6 cellular contexts compared by ENCODE assay signal in genomic region chr12:6915023-6915788, GRCh38. TPM values are rescaled to one million over a fixed set of nuclear protein-coding genes. Genes with fewer than 3 reads are reported as not detected.
A peak's percentile ranks its signal among the peaks of the same experiment; 100 is the strongest.
DNase-seq lines count a peak whose midpoint lies in the region; ATAC-seq and TF ChIP-seq lines count a peak whose summit lies in the region.

No MANE protein-coding gene starts in this region.

- H3K27ac ChIP-seq in AG04450 (ENCODE audit: low read depth, low read length) (peak overlapping the region; percentile 11), HUES64 (ENCODE audit: low read depth, low read length) (no peak overlapping the region), coronary artery (peak overlapping the region; percentile 90 to 96), rectal smooth muscle tissue (ENCODE audit: low read depth, low read length) (peak overlapping the region; percentile 85)

- no peaks in the 10 kb centered on the region for H3K27me3 ChIP-seq in AG04450 (ENCODE audit: control insufficient read depth, insufficient read depth, low read length)
- H3K27me3 ChIP-seq in HUES64 (ENCODE audit: insufficient read depth, low read length) = no peaks in the 10 kb centered on the region
- no peaks in the 10 kb centered on the region for H3K27me3 ChIP-seq in rectal smooth muscle tissue (ENCODE audit: control insufficient read depth, insufficient read depth, low read length)

- H3K4me3 ChIP-seq in AG04450 (ENCODE audit: low read depth, low read length) = peak overlapping the region; percentile 72
- peak overlapping the region; percentile 92 for H3K4me3 ChIP-seq in HUES64 (ENCODE audit: low read length)
- H3K4me3 ChIP-seq in coronary artery = peak overlapping the region; percentile 79
- peak overlapping the region; percentile 84 for H3K4me3 ChIP-seq in rectal smooth muscle tissue (ENCODE audit: low read length)

- H3K9me3 ChIP-seq in AG04450 (ENCODE audit: control insufficient read depth, insufficient read depth, low read length) (no peaks in the 10 kb centered on the region; the same call in 1 of the 2 replicates), HUES64 (ENCODE audit: insufficient read depth, low read depth, low read length) (no peaks in the 10 kb centered on the region)

- 3% methylated on average over 24 of the region's 26 CpGs for WGBS in HUES64

- POLR2A ChIA-PET in AG04450 (lab: Yijun Ruan, JAX) = interaction anchor here (1.2 kb wide), 1 partner anchor 11 kb away, joined by 4 read pairs; no protein-coding TSS in a partner anchor

- H3K9ac ChIP-seq in HUES64 (ENCODE audit: low read depth, low read length) (peak overlapping the region; percentile 77), rectal smooth muscle tissue (ENCODE audit: low read length) (peak overlapping the region; percentile 53)

- peaks cover 35% of the 10 kb centered on the region for H3K36me3 ChIP-seq in HUES64 (ENCODE audit: insufficient read depth, low read length)
- H3K36me3 ChIP-seq in rectal smooth muscle tissue (ENCODE audit: control insufficient read depth, insufficient read depth, low read length) = peaks cover 2% of the 10 kb centered on the region

- CTCF ChIA-PET in AG04450 (lab: Charles Lee) = no interaction called here

- no peak for ATAC-seq in GM18868 (IDR thresholded peaks at IDR 0.05; ENCODE audit: unreplicated experiment)

- H3K4me1 ChIP-seq in HUES64 (ENCODE audit: insufficient read depth, low read length) = peaks cover 14% of the 10 kb centered on the region; the same call in 1 of the 2 replicates
- H3K4me1 ChIP-seq in rectal smooth muscle tissue (ENCODE audit: control insufficient read depth, insufficient read depth, low read length) = peaks cover 8% of the 10 kb centered on the region

- TF ChIP-seq CTCF in AG04450 (IDR thresholded peaks at IDR 0.05; ENCODE audit: low read depth, low read length) = no peak
- TF ChIP-seq CTCF in coronary artery (IDR thresholded peaks at IDR 0.05) = no peak

- DNase-seq in AG04450 (ENCODE audit: low read depth, low spot score) = no peak
- no peak for DNase-seq in coronary artery (ENCODE audit: low spot score)
- no peak for DNase-seq in 8988T

RNA-seq across cellular contexts. Expression of gene ENO2, which starts 0.8 kb away (rescaled TPM):
- 25.4 and 27.5 TPM in 2 replicates for polyA plus RNA-seq in AG04450 (2011; rRNA removed)
- 18.9 and 19.3 TPM in 2 replicates for polyA minus RNA-seq in AG04450 (2011; rRNA and poly(A)+ RNA removed)
- 43.3 TPM for polyA plus RNA-seq in HUES64 (2013, experiment 1 of 2)
- polyA plus RNA-seq in HUES64 (2013, experiment 2 of 2) = 68.8 TPM

RNA-seq across cellular contexts. Expression of gene LRRC23, which starts 10.6 kb away (rescaled TPM):
- polyA plus RNA-seq in AG04450 (2011; rRNA removed) = 10.4 and 10.6 TPM in 2 replicates
- 4.7 and 8.0 TPM in 2 replicates for polyA minus RNA-seq in AG04450 (2011; rRNA and poly(A)+ RNA removed)
- polyA plus RNA-seq in HUES64 (2013, experiment 1 of 2) = 1.8 TPM
- 4.2 TPM for polyA plus RNA-seq in HUES64 (2013, experiment 2 of 2)

RNA-seq across cellular contexts. Expression of gene ATN1, which starts 12.6 kb away (rescaled TPM):
- polyA plus RNA-seq in AG04450 (2011; rRNA removed) = 11.2 and 21.4 TPM in 2 replicates
- polyA minus RNA-seq in AG04450 (2011; rRNA and poly(A)+ RNA removed) = 16.8 and 19.8 TPM in 2 replicates
- polyA plus RNA-seq in HUES64 (2013, experiment 1 of 2) = 63.0 TPM
- 65.5 TPM for polyA plus RNA-seq in HUES64 (2013, experiment 2 of 2)

RNA-seq across cellular contexts. Expression of gene RNU7-1, which starts 28.4 kb away (rescaled TPM):
- polyA plus RNA-seq in AG04450 (2011; rRNA removed) = not detected in 2 replicates
- polyA minus RNA-seq in AG04450 (2011; rRNA and poly(A)+ RNA removed) = not detected in 2 replicates
- not detected for polyA plus RNA-seq in HUES64 (2013, experiment 1 of 2)
- polyA plus RNA-seq in HUES64 (2013, experiment 2 of 2) = not detected

RNA-seq across cellular contexts. Expression of gene C12orf57, which starts 28.6 kb away (rescaled TPM):
- polyA plus RNA-seq in AG04450 (2011; rRNA removed) = 359 and 425 TPM in 2 replicates
- 60.0 and 73.9 TPM in 2 replicates for polyA minus RNA-seq in AG04450 (2011; rRNA and poly(A)+ RNA removed)
- polyA plus RNA-seq in HUES64 (2013, experiment 1 of 2) = 174 TPM
- 162 TPM for polyA plus RNA-seq in HUES64 (2013, experiment 2 of 2)
